In the genomic region with DNA sequence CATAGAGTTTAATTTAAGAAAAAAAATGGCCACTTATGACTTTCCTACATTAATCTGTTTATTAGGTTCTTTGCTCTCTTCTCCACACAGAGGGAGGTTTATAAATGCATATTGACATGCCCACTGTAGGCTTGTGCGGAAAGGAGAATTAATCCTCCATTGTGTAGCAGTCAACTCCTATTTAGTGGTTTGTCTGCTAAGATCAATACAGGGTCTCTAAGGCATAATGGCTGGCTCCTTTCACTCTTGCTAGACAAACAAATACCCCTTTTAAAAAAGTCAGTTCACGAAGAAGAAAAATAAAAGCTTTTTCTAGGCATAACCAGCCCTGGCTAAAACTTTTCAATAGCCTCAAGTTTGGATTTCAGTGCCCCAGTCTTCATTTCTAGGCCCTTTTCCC, we compare ENCODE assay signal across 21 cellular contexts.
DNase-seq lines count a peak whose midpoint lies in the region; FAIRE-seq and TF ChIP-seq lines count a peak whose summit lies in the region.
"Had no signal": no experiment of that assay in that cellular context is flagged by ENCODE, and none has a peak within 500 bp of the region (broad histone marks: within the 10 kb centered on the region; RNA-seq: fewer than 3 reads in every experiment).

No MANE protein-coding gene starts in this region.

- no peak overlapping the region for H2BK12ac ChIP-seq in neuronal stem cell (ENCODE audit: low read length)

- no peaks in the 10 kb centered on the region for H3K27me3 Mint-ChIP-seq in endodermal cell (ENCODE audit: insufficient read depth)
- H3K27me3 Mint-ChIP-seq: CD4-positive, alpha-beta T cell; CD8-positive, alpha-beta memory T cell had no signal

- H2AK5ac ChIP-seq in neuronal stem cell (ENCODE audit: low read depth, low read length): no peak overlapping the region

- H3K27ac ChIP-seq in endodermal cell (ENCODE audit: low read depth, low read length) (peak overlapping the region; percentile 62), neuronal stem cell (replicated peaks; ENCODE audit: low read length) (peak overlapping the region; percentile 47), smooth muscle cell (ENCODE audit: low read depth) (no peak overlapping the region)
- H3K27ac ChIP-seq: BLaER1 treated with 17β-estradiol and CSF1 and Interleukin-3, amounts not matched to agents 10 nM and 100 nM; GM23248 had no signal

- H3K4me1 Mint-ChIP-seq in endodermal cell: peaks cover 22% of the 10 kb centered on the region
- H3K4me1 Mint-ChIP-seq: B cell; CD14-positive monocyte; CD8-positive, alpha-beta memory T cell had no signal

- H3K4me3 ChIP-seq in endodermal cell (ENCODE audit: low read length) (no peak overlapping the region), neuronal stem cell (ENCODE audit: low read length in 2 of 2) (no peak overlapping the region), smooth muscle cell (no peak overlapping the region)
- H3K4me3 ChIP-seq: BLaER1 treated with 17β-estradiol and CSF1 and Interleukin-3, amounts not matched to agents 10 nM and 100 nM; GM12878; GM23248 had no signal

- FAIRE-seq in HTR-8/SVneo (lab: Jason Lieb, UNC): no peak
- FAIRE-seq: GM12878, GM19239, H1 had no signal

- H2AFZ ChIP-seq in neuronal stem cell (ENCODE audit: low read length) (peak overlapping the region; percentile 70), smooth muscle cell (ENCODE audit: low read depth) (peak overlapping the region; percentile 7)
- H2AFZ ChIP-seq: GM23248 had no signal

- no peaks in the 10 kb centered on the region for H3K79me2 ChIP-seq in smooth muscle cell (ENCODE audit: low read depth)

- H4K8ac ChIP-seq in neuronal stem cell (ENCODE audit: low read depth, low read length): no peak overlapping the region

- H2BK15ac ChIP-seq in neuronal stem cell (ENCODE audit: low read length): no peak overlapping the region

- H3K27ac Mint-ChIP-seq in endodermal cell: no peak overlapping the region
- H3K27ac Mint-ChIP-seq: B cell; CD14-positive monocyte; CD4-positive, alpha-beta T cell; CD8-positive, alpha-beta memory T cell had no signal

- no peak overlapping the region for H2BK120ac ChIP-seq in neuronal stem cell (ENCODE audit: low read depth, low read length)

- no peak overlapping the region for H2BK5ac ChIP-seq in neuronal stem cell (ENCODE audit: low read length)

- WGBS in endodermal cell (ENCODE audit: insufficient coverage in 1 of 2, insufficient read length in 1 of 2), 2 experiments: 36 to 76% methylated on average over 1 to 2 of the region's 2 CpGs
- no CpG with 5 or more reads among the region's 2 CpGs for WGBS in neuronal stem cell (ENCODE audit: extremely low coverage in 2 of 2, insufficient read length in 2 of 2, insufficient replicate concordance in 1 of 2), 2 donors
- 90% methylated on average over 2 of the region's 2 CpGs for WGBS in smooth muscle cell (ENCODE audit: low lambda C conversion rate)

- no peak overlapping the region for H4K91ac ChIP-seq in neuronal stem cell (ENCODE audit: low read depth, low read length, poor library complexity)

- H3K4ac ChIP-seq in neuronal stem cell (ENCODE audit: low read length): no peak overlapping the region

- H3K9ac ChIP-seq in endodermal cell (ENCODE audit: extremely low read depth, low read length, poor library complexity, severe bottlenecking): no peak overlapping the region
- no peak overlapping the region for H3K9ac ChIP-seq in neuronal stem cell (ENCODE audit: low read depth, low read length, poor library complexity)
- no peak overlapping the region for H3K9ac ChIP-seq in smooth muscle cell (ENCODE audit: low read depth)
- H3K9ac ChIP-seq: BLaER1 treated with 17β-estradiol and CSF1 and Interleukin-3, amounts not matched to agents 10 nM and 100 nM; GM23248 had no signal

- H3K4me3 Mint-ChIP-seq in endodermal cell: no peak overlapping the region
- H3K4me3 Mint-ChIP-seq: B cell; CD14-positive monocyte; CD4-positive, alpha-beta T cell; CD8-positive, alpha-beta memory T cell had no signal

- no peak overlapping the region for H3K4me2 ChIP-seq in neuronal stem cell (ENCODE audit: insufficient read depth, low read length, poor library complexity, severe bottlenecking)
- no peak overlapping the region for H3K4me2 ChIP-seq in smooth muscle cell
- H3K4me2 ChIP-seq: BLaER1 treated with 17β-estradiol and CSF1 and Interleukin-3, amounts not matched to agents 10 nM and 100 nM had no signal

- H3K18ac ChIP-seq in neuronal stem cell (ENCODE audit: low read length): no peak overlapping the region

- no peak for DNase-seq in endodermal cell
- DNase-seq in midbrain (lab: John Stamatoyannopoulos, UW): peak; percentile 30
- DNase-seq in neuronal stem cell (ENCODE audit: low spot score): peak; percentile 41
- DNase-seq in smooth muscle cell (lab: John Stamatoyannopoulos, UW; ENCODE audit: unreplicated experiment): no peak
- no peak for DNase-seq in activated naive CD4-positive, alpha-beta T cell treated with anti-CD3 and anti-CD28 coated beads, Interleukin-2, amount 50 U/mL, for 16 hours
- no peak for DNase-seq in NCI-H345 treated with DMSO at 0.1 percent for 48 hours (lab: John Stamatoyannopoulos, UW; ENCODE audit: unreplicated experiment)
- no peak for DNase-seq in HTR-8/SVneo (ENCODE audit: insufficient read length, low spot score)
- DNase-seq: CD4-positive, alpha-beta T cell; CD8-positive, alpha-beta memory T cell; DMS 273 treated with DMSO at 0.1 percent for 48 hours; DMS79; EL; GDM1; GM23248; H7 had no signal

- no peaks in the 10 kb centered on the region for H3K79me1 ChIP-seq in neuronal stem cell (ENCODE audit: low read depth, low read length)

- H3K27me3 ChIP-seq in endodermal cell (ENCODE audit: control insufficient read depth, insufficient read depth, low read length, poor library complexity, severe bottlenecking): no peaks in the 10 kb centered on the region
- no peaks in the 10 kb centered on the region for H3K27me3 ChIP-seq in neuronal stem cell (ENCODE audit: control insufficient read depth in 3 of 3, insufficient read depth in 3 of 3, low read depth in 1 of 3, low read length in 3 of 3)
- H3K27me3 ChIP-seq in smooth muscle cell (ENCODE audit: low read depth): no peaks in the 10 kb centered on the region

- H3K9me3 Mint-ChIP-seq in endodermal cell: no peaks in the 10 kb centered on the region
- H3K9me3 Mint-ChIP-seq: CD14-positive monocyte; CD4-positive, alpha-beta T cell had no signal

- H3K36me3 Mint-ChIP-seq in endodermal cell (ENCODE audit: low read depth): no peaks in the 10 kb centered on the region
- H3K36me3 Mint-ChIP-seq: CD14-positive monocyte; CD8-positive, alpha-beta memory T cell had no signal

- no peak overlapping the region for H3K23ac ChIP-seq in neuronal stem cell (ENCODE audit: low read depth, low read length, poor library complexity)

- no peaks in the 10 kb centered on the region for H3K36me3 ChIP-seq in endodermal cell (ENCODE audit: control insufficient read depth, insufficient read depth, low read length)
- H3K36me3 ChIP-seq in neuronal stem cell (replicated peaks in 1 of 2; ENCODE audit: control insufficient read depth in 2 of 2, insufficient read depth in 2 of 2, low read length in 2 of 2): no peaks in the 10 kb centered on the region
- no peaks in the 10 kb centered on the region for H3K36me3 ChIP-seq in smooth muscle cell (ENCODE audit: low read depth)
- H3K36me3 ChIP-seq: BLaER1 treated with 17β-estradiol and CSF1 and Interleukin-3, amounts not matched to agents 10 nM and 100 nM had no signal

- no peak overlapping the region for H3K14ac ChIP-seq in neuronal stem cell (ENCODE audit: low read length)

- H3K9me3 ChIP-seq in endodermal cell (ENCODE audit: control insufficient read depth, low read length) (no peaks in the 10 kb centered on the region), neuronal stem cell (replicated peaks in 1 of 2; ENCODE audit: control insufficient read depth in 2 of 2, insufficient read depth in 1 of 2, low read depth in 1 of 2, low read length in 2 of 2) (no peaks in the 10 kb centered on the region), smooth muscle cell (replicated peaks; ENCODE audit: low read depth) (no peaks in the 10 kb centered on the region)
- H3K9me3 ChIP-seq: BLaER1 treated with 17β-estradiol and CSF1 and Interleukin-3, amounts not matched to agents 10 nM and 100 nM had no signal

- H3K4me1 ChIP-seq in endodermal cell (ENCODE audit: control insufficient read depth, insufficient read depth, low read length): peaks cover 2% of the 10 kb centered on the region
- H3K4me1 ChIP-seq in neuronal stem cell (ENCODE audit: control insufficient read depth in 2 of 2, insufficient read depth in 1 of 2, low read depth in 1 of 2, low read length in 2 of 2): peaks cover 3 to 7% of the 10 kb centered on the region in 2 donors
- peaks cover 57% of the 10 kb centered on the region for H3K4me1 ChIP-seq in smooth muscle cell (ENCODE audit: low read depth)
- H3K4me1 ChIP-seq: BLaER1 treated with 17β-estradiol and CSF1 and Interleukin-3, amounts not matched to agents 10 nM and 100 nM had no signal

- H3F3A ChIP-seq in smooth muscle cell (ENCODE audit: low read depth): no peaks in the 10 kb centered on the region

- TF ChIP-seq CTCF in endodermal cell (conservative IDR thresholded peaks at IDR 0.05) (no peak), smooth muscle cell (IDR thresholded peaks at IDR 0.05; ENCODE audit: borderline replicate concordance, insufficient read depth, poor library complexity, severe bottlenecking) (no peak)

- no peaks in the 10 kb centered on the region for H4K20me1 ChIP-seq in smooth muscle cell (ENCODE audit: low read depth)
- H4K20me1 ChIP-seq: BLaER1 treated with 17β-estradiol and CSF1 and Interleukin-3, amounts not matched to agents 10 nM and 100 nM had no signal

Comparison
In these comparisons a context has a peak if more than half of its experiments do, and no peak if none do; other contexts are left out.
1. DNase-seq: peak in midbrain (single experiment) and neuronal stem cell (single experiment); none in endodermal cell (single experiment), smooth muscle cell (single experiment), activated naive CD4-positive, alpha-beta T cell treated with anti-CD3 and anti-CD28 coated beads, Interleukin-2, amount 50 U/mL, for 16 hours (single experiment), NCI-H345 treated with DMSO at 0.1 percent for 48 hours (single experiment) and HTR-8/SVneo (single experiment).